In the genomic region with DNA sequence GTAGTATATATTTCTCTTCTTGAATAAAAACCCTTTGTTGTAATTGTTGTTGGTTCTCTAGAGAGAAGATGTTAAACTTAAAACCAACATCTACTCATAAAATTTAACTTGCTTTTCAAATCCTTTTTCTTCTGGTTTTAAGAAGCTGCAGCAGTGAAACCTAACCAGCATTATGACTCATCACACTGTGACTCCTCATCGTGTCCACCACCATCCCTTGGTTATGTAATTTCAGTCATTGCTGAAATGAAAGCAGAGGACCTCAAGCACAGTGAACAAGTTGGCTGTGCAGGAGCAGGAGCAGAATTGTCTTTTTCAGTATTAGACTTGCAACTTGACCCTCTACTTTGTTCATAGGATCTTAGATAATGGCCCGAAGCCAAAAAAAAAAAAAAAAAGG, we compare ENCODE assay signal across 8 cellular contexts.
DNase-seq lines count a peak whose midpoint lies in the region; ATAC-seq and TF ChIP-seq lines count a peak whose summit lies in the region.

No MANE protein-coding gene starts in this region.

- POLR2A ChIA-PET in WTC11 (lab: Charles Lee), result no interaction called here

- H3K27ac ChIP-seq in osteoblast (ENCODE audit: low read depth, low read length), result no peak overlapping the region

- H3K27ac Mint-ChIP-seq in glutamatergic neuron (ENCODE audit: unreplicated experiment), result no peak overlapping the region
- H3K27ac Mint-ChIP-seq in WTC11, result no peak overlapping the region

- no peaks in the 10 kb centered on the region for H3K9me3 Mint-ChIP-seq in glutamatergic neuron (ENCODE audit: unreplicated experiment)
- H3K9me3 Mint-ChIP-seq in WTC11, result peaks cover 6% of the 10 kb centered on the region; the same call in 1 of the 2 replicates

- no peaks in the 10 kb centered on the region for H3K79me2 ChIP-seq in osteoblast (ENCODE audit: insufficient read depth, low read length)

- H3K4me3 Mint-ChIP-seq in glutamatergic neuron (ENCODE audit: unreplicated experiment) (no peak overlapping the region), WTC11 (no peak overlapping the region)

- no peak for TF ChIP-seq CTCF in osteoblast (IDR thresholded peaks at IDR 0.05; ENCODE audit: extremely low read depth, low read depth, low read length)
- no peak for TF ChIP-seq CTCF in glutamatergic neuron (IDR thresholded peaks at IDR 0.05; ENCODE audit: partially characterized antibody, unreplicated experiment)
- no peak for TF ChIP-seq CTCF in WTC11 (IDR thresholded peaks at IDR 0.05)

- no peaks in the 10 kb centered on the region for H3K27me3 ChIP-seq in osteoblast (ENCODE audit: insufficient read depth, low read length)

- no peaks in the 10 kb centered on the region for H3K9me3 ChIP-seq in osteoblast (ENCODE audit: low read depth, low read length)

- ATAC-seq in GM19035 (IDR thresholded peaks at IDR 0.05; ENCODE audit: unreplicated experiment), result peak; percentile 99
- ATAC-seq in HG03064 (IDR thresholded peaks at IDR 0.05; ENCODE audit: low read depth, unreplicated experiment), result peak; percentile 99
- peak; percentile 94 for ATAC-seq in SK-N-SH treated with all-trans-retinoic acid at 6 μM for 48 hours
- no peak for ATAC-seq in WTC11

- no peaks in the 10 kb centered on the region for H4K20me1 ChIP-seq in osteoblast (ENCODE audit: insufficient read depth, low read length)

- in situ Hi-C loops in ACHN (cut with HindIII; ENCODE audit: low pct_ligation_motif_present, low pct_unique_long_range_greater_than_20kb, low sequenced_read_pairs), result no loop called here

- H3K4me1 Mint-ChIP-seq in glutamatergic neuron (ENCODE audit: low read depth, unreplicated experiment) (peaks cover 2% of the 10 kb centered on the region), WTC11 (no peaks in the 10 kb centered on the region)

- CTCF ChIA-PET in WTC11 (lab: Charles Lee), result interaction anchor here (0.8 to 2.7 kb wide), 10 partner anchors 9 to 762 kb away, joined by 3 to 30 read pairs (median 6); no protein-coding TSS in a partner anchor

- H3K4me3 ChIP-seq in osteoblast (ENCODE audit: insufficient read depth, low read length), result no peak overlapping the region

- peaks cover 2% of the 10 kb centered on the region for H3K4me1 ChIP-seq in osteoblast (ENCODE audit: insufficient read depth, low read length)

- H3K27me3 Mint-ChIP-seq in glutamatergic neuron (ENCODE audit: unreplicated experiment) (peaks cover 2% of the 10 kb centered on the region), WTC11 (ENCODE audit: low read depth) (no peaks in the 10 kb centered on the region)

- no peak overlapping the region for H2AFZ ChIP-seq in osteoblast (ENCODE audit: low read length)

- H3K4me2 ChIP-seq in osteoblast (ENCODE audit: insufficient read depth, low read length), result peak overlapping the region; percentile 15

- H3K36me3 Mint-ChIP-seq in glutamatergic neuron (ENCODE audit: unreplicated experiment), result no peaks in the 10 kb centered on the region
- H3K36me3 Mint-ChIP-seq in WTC11, result no peaks in the 10 kb centered on the region

- H3K36me3 ChIP-seq in osteoblast (ENCODE audit: insufficient read depth, low read length), result no peaks in the 10 kb centered on the region

- DNase-seq in ACHN (peak; percentile 51), osteoblast (ENCODE audit: insufficient read length, low spot score, missing footprints) (peak; percentile 72), glutamatergic neuron (no peak), hippocampal formation (lab: John Stamatoyannopoulos, UW) (no peak), WTC11 (ENCODE audit: low spot score) (no peak)

TF ChIP-seq in SK-N-SH treated with all-trans-retinoic acid at 6 μM for 48 hours, 23 proteins besides CTCF, POLR2A, EP300 and RAD21:
- TF ChIP-seq ZFP3 (CRISPR knock-in tag; IDR thresholded peaks at IDR 0.05) (no peak), ZC3H10 (CRISPR knock-in tag; IDR thresholded peaks at IDR 0.05) (0 out of 2 replicates have a peak, but pooled peaks have one; percentile 12)

TF ChIP-seq in WTC11, 78 proteins besides CTCF, POLR2A, EP300 and RAD21 (continues in another document):
- no peak for TF ChIP-seq ZNF219 (CRISPR knock-in tag; IDR thresholded peaks at IDR 0.05; ENCODE audit: borderline replicate concordance)
- TF ChIP-seq ZBTB21 (CRISPR knock-in tag; IDR thresholded peaks at IDR 0.05; ENCODE audit: borderline replicate concordance), result no peak
- no peak for TF ChIP-seq OVOL2 (CRISPR knock-in tag; IDR thresholded peaks at IDR 0.05; ENCODE audit: borderline replicate concordance)
- TF ChIP-seq, protein P1, sequence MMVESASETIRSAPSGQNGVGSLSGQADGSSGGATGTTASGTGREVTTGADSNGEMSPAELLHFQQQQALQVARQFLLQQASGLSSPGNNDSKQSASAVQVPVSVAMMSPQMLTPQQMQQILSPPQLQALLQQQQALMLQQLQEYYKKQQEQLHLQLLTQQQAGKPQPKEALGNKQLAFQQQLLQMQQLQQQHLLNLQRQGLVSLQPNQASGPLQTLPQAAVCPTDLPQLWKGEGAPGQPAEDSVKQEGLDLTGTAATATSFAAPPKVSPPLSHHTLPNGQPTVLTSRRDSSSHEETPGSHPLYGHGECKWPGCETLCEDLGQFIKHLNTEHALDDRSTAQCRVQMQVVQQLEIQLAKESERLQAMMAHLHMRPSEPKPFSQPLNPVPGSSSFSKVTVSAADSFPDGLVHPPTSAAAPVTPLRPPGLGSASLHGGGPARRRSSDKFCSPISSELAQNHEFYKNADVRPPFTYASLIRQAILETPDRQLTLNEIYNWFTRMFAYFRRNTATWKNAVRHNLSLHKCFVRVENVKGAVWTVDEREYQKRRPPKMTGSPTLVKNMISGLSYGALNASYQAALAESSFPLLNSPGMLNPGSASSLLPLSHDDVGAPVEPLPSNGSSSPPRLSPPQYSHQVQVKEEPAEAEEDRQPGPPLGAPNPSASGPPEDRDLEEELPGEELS (CRISPR knock-in tag; IDR thresholded peaks at IDR 0.05), result no peak
- TF ChIP-seq JAZF1 (CRISPR knock-in tag; IDR thresholded peaks at IDR 0.05), result no peak
- no peak for TF ChIP-seq AR (CRISPR knock-in tag; IDR thresholded peaks at IDR 0.05)
- no peak for TF ChIP-seq TEAD4 (CRISPR knock-in tag; IDR thresholded peaks at IDR 0.05)
- TF ChIP-seq ZMAT4 (CRISPR knock-in tag; IDR thresholded peaks at IDR 0.05), result no peak
- TF ChIP-seq ZSCAN18 (CRISPR knock-in tag; IDR thresholded peaks at IDR 0.05), result no peak
- TF ChIP-seq HMGA2 (CRISPR knock-in tag; IDR thresholded peaks at IDR 0.05), result no peak
- no peak for TF ChIP-seq ZNF416 (CRISPR knock-in tag; IDR thresholded peaks at IDR 0.05)
- TF ChIP-seq, protein P2, sequence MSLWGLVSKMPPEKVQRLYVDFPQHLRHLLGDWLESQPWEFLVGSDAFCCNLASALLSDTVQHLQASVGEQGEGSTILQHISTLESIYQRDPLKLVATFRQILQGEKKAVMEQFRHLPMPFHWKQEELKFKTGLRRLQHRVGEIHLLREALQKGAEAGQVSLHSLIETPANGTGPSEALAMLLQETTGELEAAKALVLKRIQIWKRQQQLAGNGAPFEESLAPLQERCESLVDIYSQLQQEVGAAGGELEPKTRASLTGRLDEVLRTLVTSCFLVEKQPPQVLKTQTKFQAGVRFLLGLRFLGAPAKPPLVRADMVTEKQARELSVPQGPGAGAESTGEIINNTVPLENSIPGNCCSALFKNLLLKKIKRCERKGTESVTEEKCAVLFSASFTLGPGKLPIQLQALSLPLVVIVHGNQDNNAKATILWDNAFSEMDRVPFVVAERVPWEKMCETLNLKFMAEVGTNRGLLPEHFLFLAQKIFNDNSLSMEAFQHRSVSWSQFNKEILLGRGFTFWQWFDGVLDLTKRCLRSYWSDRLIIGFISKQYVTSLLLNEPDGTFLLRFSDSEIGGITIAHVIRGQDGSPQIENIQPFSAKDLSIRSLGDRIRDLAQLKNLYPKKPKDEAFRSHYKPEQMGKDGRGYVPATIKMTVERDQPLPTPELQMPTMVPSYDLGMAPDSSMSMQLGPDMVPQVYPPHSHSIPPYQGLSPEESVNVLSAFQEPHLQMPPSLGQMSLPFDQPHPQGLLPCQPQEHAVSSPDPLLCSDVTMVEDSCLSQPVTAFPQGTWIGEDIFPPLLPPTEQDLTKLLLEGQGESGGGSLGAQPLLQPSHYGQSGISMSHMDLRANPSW (CRISPR knock-in tag; conservative IDR thresholded peaks at IDR 0.05; ENCODE audit: low read depth), result no peak
- TF ChIP-seq RORB (CRISPR knock-in tag; IDR thresholded peaks at IDR 0.05), result no peak

Comparison
In these comparisons a context has a peak if more than half of its experiments do, and no peak if none do; other contexts are left out.
1. DNase-seq: peak in ACHN (single experiment) and osteoblast (single experiment); none in glutamatergic neuron (single experiment), hippocampal formation (0 of 2) and WTC11 (single experiment).